Comparison of ENCODE assay signal across 9 cellular contexts in the genomic region with DNA sequence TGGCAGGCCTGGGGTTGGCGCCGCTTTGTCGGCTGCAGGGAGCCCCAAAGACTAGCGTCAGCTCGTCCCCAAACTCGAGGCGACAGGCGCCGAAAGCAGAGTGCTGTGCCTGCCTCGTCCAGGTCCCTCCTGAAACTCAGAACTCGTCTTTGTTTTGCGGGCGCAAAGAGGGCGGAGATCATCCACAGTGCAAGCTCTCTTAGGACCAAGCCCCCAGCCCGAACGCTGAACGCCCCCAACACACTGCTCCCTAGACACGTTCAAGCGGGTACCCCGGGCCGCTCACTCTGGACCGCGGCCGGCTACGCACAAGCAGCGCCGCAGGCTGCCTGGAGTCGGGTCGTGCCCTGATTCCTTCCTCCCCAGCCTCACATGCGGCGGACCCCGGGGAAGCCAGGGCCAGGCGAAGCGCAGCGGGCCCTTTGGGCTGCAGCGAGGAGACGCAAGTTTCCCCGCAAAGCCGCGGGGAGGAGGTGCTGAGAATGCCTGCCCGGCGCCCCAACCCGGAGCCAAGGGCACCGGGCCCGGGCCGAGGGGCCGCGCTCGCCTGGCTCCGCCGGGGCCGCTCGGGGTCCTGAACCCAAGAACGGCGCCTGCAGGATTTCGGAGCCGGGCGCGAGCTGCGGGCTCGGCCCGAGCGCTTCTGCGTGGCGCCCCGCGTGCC. TPM values are rescaled to one million over a fixed set of nuclear protein-coding genes. Genes with fewer than 3 reads are reported as not detected.
A peak's percentile ranks its signal among the peaks of the same experiment; 100 is the strongest.
DNase-seq lines count a peak whose midpoint lies in the region; ATAC-seq and TF ChIP-seq lines count a peak whose summit lies in the region.
"Had no signal": no experiment of that assay in that cellular context is flagged by ENCODE, and none has a peak within 500 bp of the region (broad histone marks: within the 10 kb centered on the region; RNA-seq: fewer than 3 reads in every experiment).

No MANE protein-coding gene starts in this region.

- CTCF ChIA-PET in activated naive CD4-positive, alpha-beta T cell treated with anti-CD3 and anti-CD28 coated beads for 36 hours (lab: Charles Lee) = interaction anchor here (0.9 to 1.4 kb wide), 3 partner anchors 58 to 335 kb away, joined by 3 read pairs; no protein-coding TSS in a partner anchor

- intact Hi-C loops in activated naive CD4-positive, alpha-beta T cell treated with anti-CD3 and anti-CD28 coated beads for 36 hours (cut with micrococcal nuclease) = loop anchor here (1.0 to 10.0 kb wide), 4 partner anchors 58 to 333 kb away; no protein-coding TSS in a partner anchor

- no peak for DNase-seq in activated naive CD4-positive, alpha-beta T cell treated with anti-CD3 and anti-CD28 coated beads for 36 hours
- no peak for DNase-seq in activated naive CD4-positive, alpha-beta T cell treated with anti-CD3 and anti-CD28 coated beads, Interleukin-2, amount 50 U/mL, for 16 hours
- peak; percentile 32 to 45 for DNase-seq in activated T-cell treated with anti-CD3 and anti-CD28 coated beads, Interleukin-2, amount 50 U/mL, for 48 hours
- no peak for DNase-seq in left lobe of liver (ENCODE audit: low spot score)
- no peak for DNase-seq in thoracic aorta (ENCODE audit: low spot score)
- no peak for DNase-seq in activated CD4-positive, CD25-positive, alpha-beta regulatory T cell (lab: John Stamatoyannopoulos, UW)

- no peak for TF ChIP-seq CTCF in thoracic aorta (IDR thresholded peaks at IDR 0.05)

- H3K36me3 Mint-ChIP-seq in activated naive CD4-positive, alpha-beta T cell treated with anti-CD3 and anti-CD28 coated beads for 36 hours (ENCODE audit: low read depth) = no peaks in the 10 kb centered on the region

- H3K4me1 Mint-ChIP-seq in activated naive CD4-positive, alpha-beta T cell treated with anti-CD3 and anti-CD28 coated beads for 36 hours (ENCODE audit: low read depth) = peaks cover 12% of the 10 kb centered on the region

- H3K27ac ChIP-seq in thoracic aorta = no peak overlapping the region

- peak; percentile 2 for ATAC-seq in left lobe of liver
- no peak for ATAC-seq in thoracic aorta (ENCODE audit: insufficient number of reproducible peaks, low FRiP score, low read depth)
- ATAC-seq in GM21515 (IDR thresholded peaks at IDR 0.05; ENCODE audit: unreplicated experiment) = no peak
- ATAC-seq in GM19328 (IDR thresholded peaks at IDR 0.05; ENCODE audit: unreplicated experiment) = no peak

- H3K9me3 Mint-ChIP-seq in activated naive CD4-positive, alpha-beta T cell treated with anti-CD3 and anti-CD28 coated beads for 36 hours = no peaks in the 10 kb centered on the region

- H3K4me3 ChIP-seq in thoracic aorta = peak overlapping the region; percentile 68

- H3K27me3 ChIP-seq in thoracic aorta (replicated peaks; ENCODE audit: insufficient read depth) = no peaks in the 10 kb centered on the region

- no peak overlapping the region for H3K27ac Mint-ChIP-seq in activated naive CD4-positive, alpha-beta T cell treated with anti-CD3 and anti-CD28 coated beads for 36 hours

- H3K4me1 ChIP-seq in thoracic aorta (ENCODE audit: control insufficient read depth in 1 of 2, low read depth in 2 of 2) = peaks cover 16 to 18% of the 10 kb centered on the region in 2 donors

- H3K36me3 ChIP-seq in thoracic aorta = no peaks in the 10 kb centered on the region

- peak overlapping the region; percentile 51 for H3K4me3 Mint-ChIP-seq in activated naive CD4-positive, alpha-beta T cell treated with anti-CD3 and anti-CD28 coated beads for 36 hours

- no peaks in the 10 kb centered on the region for H3K9me3 ChIP-seq in thoracic aorta

- peaks cover 54% of the 10 kb centered on the region for H3K27me3 Mint-ChIP-seq in activated naive CD4-positive, alpha-beta T cell treated with anti-CD3 and anti-CD28 coated beads for 36 hours (ENCODE audit: low read depth)

RNA-seq across cellular contexts. Expression of gene FSTL4, which starts 0.9 kb away (rescaled TPM):
- total RNA-seq in activated naive CD4-positive, alpha-beta T cell treated with anti-CD3 and anti-CD28 coated beads for 36 hours = under 1 TPM; 0.29 to 0.30 TPM
- total RNA-seq in left lobe of liver (not detected), thoracic aorta (not detected)
- total RNA-seq: subcutaneous adipose tissue had no signal

Comparison
In these comparisons a context has a peak if more than half of its experiments do, and no peak if none do; other contexts are left out.
1. DNase-seq: peak in activated T-cell treated with anti-CD3 and anti-CD28 coated beads, Interleukin-2, amount 50 U/mL, for 48 hours (2 of 2); none in activated naive CD4-positive, alpha-beta T cell treated with anti-CD3 and anti-CD28 coated beads for 36 hours (single experiment), activated naive CD4-positive, alpha-beta T cell treated with anti-CD3 and anti-CD28 coated beads, Interleukin-2, amount 50 U/mL, for 16 hours (single experiment), left lobe of liver (single experiment), thoracic aorta (single experiment) and activated CD4-positive, CD25-positive, alpha-beta regulatory T cell (0 of 4).